20 cellular contexts compared by ENCODE assay signal in the genomic region with DNA sequence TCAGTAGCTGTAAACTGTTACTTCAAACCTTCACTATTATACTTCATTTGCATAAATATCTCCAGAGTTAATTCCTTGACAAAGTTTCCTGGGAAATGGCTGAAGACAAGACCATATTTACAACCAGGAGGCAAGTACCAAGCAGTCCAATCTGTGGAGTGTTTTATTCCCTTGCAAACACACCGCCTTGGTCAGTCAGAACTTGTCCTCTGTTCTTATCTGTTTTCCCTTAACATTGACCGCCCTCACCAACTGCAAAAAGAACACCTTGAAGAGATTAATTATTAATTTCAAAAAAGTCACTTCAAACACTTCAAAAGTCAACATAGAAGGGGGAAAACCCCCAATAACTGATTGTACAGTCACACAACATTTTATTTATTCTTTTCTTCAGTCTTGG.
DNase-seq lines count a peak whose midpoint lies in the region; ATAC-seq, FAIRE-seq and TF ChIP-seq lines count a peak whose summit lies in the region.
"Had no signal": no experiment of that assay in that cellular context is flagged by ENCODE, and none has a peak within 500 bp of the region (broad histone marks: within the 10 kb centered on the region; RNA-seq: fewer than 3 reads in every experiment).

No MANE protein-coding gene starts in this region.

- no peak for FAIRE-seq in RCC 7860 (lab: Jason Lieb, UNC)
- FAIRE-seq: A549, GM12878, H1, HTR-8/SVneo had no signal

- TF ChIP-seq CTCF in colonic mucosa (IDR thresholded peaks at IDR 0.05) (no peak), left lung (IDR thresholded peaks at IDR 0.05) (no peak), neural crest cell (conservative IDR thresholded peaks at IDR 0.05) (no peak), transverse colon (IDR thresholded peaks at IDR 0.05) (no peak)

- H3K9ac ChIP-seq in colonic mucosa (ENCODE audit: low read depth in 2 of 2, low read length in 2 of 2) = no peak overlapping the region

- H3K27ac Mint-ChIP-seq in neural crest cell (ENCODE audit: unreplicated experiment) = peak overlapping the region; percentile 22
- H3K27ac Mint-ChIP-seq: CD4-positive, alpha-beta T cell had no signal

- intact Hi-C loops in colonic mucosa (cut with DNase I) = no loop called here
- intact Hi-C loops in left lung (cut with DNase I) = no loop called here
- intact Hi-C loops in transverse colon (cut with DNase I; ENCODE audit: low total_unique reads) = no loop called here

- H3K36me3 ChIP-seq in colonic mucosa = no peaks in the 10 kb centered on the region
- no peaks in the 10 kb centered on the region for H3K36me3 ChIP-seq in left lung
- no peaks in the 10 kb centered on the region for H3K36me3 ChIP-seq in transverse colon

- DNase-seq in colonic mucosa (peak; percentile 45), left lung (no peak), neural crest cell (ENCODE audit: low read depth, low spot score) (no peak), transverse colon (peak; percentile 16), SKM-1 (lab: John Stamatoyannopoulos, UW; ENCODE audit: unreplicated experiment) (no peak), hippocampal formation (lab: John Stamatoyannopoulos, UW) (no peak), RCC 7860 (ENCODE audit: low spot score) (no peak)
- DNase-seq in activated effector memory CD4-positive, alpha-beta T cell treated with anti-CD3 and anti-CD28 coated beads, Interleukin-2, amount 50 U/mL, for 16 hours = no peak
- DNase-seq: AML-193; CD4-positive, alpha-beta T cell; DMS153; DND-41; EL; H9 had no signal

- TF ChIP-seq EP300 in transverse colon (IDR thresholded peaks at IDR 0.05; ENCODE audit: low read depth) = no peak

- H3K9me3 ChIP-seq in colonic mucosa (no peaks in the 10 kb centered on the region), left lung (no peaks in the 10 kb centered on the region), transverse colon (no peaks in the 10 kb centered on the region)
- H3K9me3 ChIP-seq: A549, Caco-2 had no signal

- no peaks in the 10 kb centered on the region for H3K27me3 Mint-ChIP-seq in neural crest cell (ENCODE audit: low read depth)

- H3K4me3 Mint-ChIP-seq in neural crest cell = no peak overlapping the region
- H3K4me3 Mint-ChIP-seq: CD4-positive, alpha-beta T cell; H9 had no signal

- H3K27me3 ChIP-seq in colonic mucosa = no peaks in the 10 kb centered on the region
- no peaks in the 10 kb centered on the region for H3K27me3 ChIP-seq in left lung
- no peaks in the 10 kb centered on the region for H3K27me3 ChIP-seq in transverse colon

- H3K4me1 ChIP-seq in colonic mucosa (no peaks in the 10 kb centered on the region), left lung (no peaks in the 10 kb centered on the region), transverse colon (peaks cover 0 to 22% (median 4%) of the 10 kb centered on the region in 4 donors)
- H3K4me1 ChIP-seq: A549, Caco-2 had no signal

- in situ Hi-C loops in transverse colon (cut with MboI; ENCODE audit: low pct_ligation_motif_present in 1 of 4, low pct_unique_long_range_greater_than_20kb in 1 of 4, low sequenced_read_pairs in 3 of 4) = no loop called here

- no peak overlapping the region for H3K4me3 ChIP-seq in colonic mucosa
- no peak overlapping the region for H3K4me3 ChIP-seq in left lung
- no peak overlapping the region for H3K4me3 ChIP-seq in transverse colon
- H3K4me3 ChIP-seq: A549, GM12878 had no signal

- TF ChIP-seq POLR2A in transverse colon (IDR thresholded peaks at IDR 0.05) = no peak

- H3K27ac ChIP-seq in colonic mucosa (peak overlapping the region; percentile 25), left lung (no peak overlapping the region), transverse colon (peak overlapping the region in 3 of 4 donors; percentile 41 to 54 (median 52))
- H3K27ac ChIP-seq: A549, C4-2B had no signal

- peaks cover 49% of the 10 kb centered on the region for H3K4me1 Mint-ChIP-seq in neural crest cell

- 53 to 63% methylated on average over 2 of the region's 2 CpGs for WGBS in transverse colon (ENCODE audit: low coverage in 1 of 2), 2 donors

- peak; percentile 83 for ATAC-seq in left lung
- ATAC-seq: A549, GM12878 had no signal

- peaks cover 8% of the 10 kb centered on the region for H3K36me3 Mint-ChIP-seq in neural crest cell (ENCODE audit: low read depth)

- peaks cover 6% of the 10 kb centered on the region for H3K9me3 Mint-ChIP-seq in neural crest cell
- H3K9me3 Mint-ChIP-seq: CD4-positive, alpha-beta T cell had no signal

Comparison
In these comparisons a context has a peak if more than half of its experiments do, and no peak if none do; other contexts are left out.
1. DNase-seq: peak in colonic mucosa (single experiment) and transverse colon (single experiment); none in left lung (0 of 2), neural crest cell (single experiment), SKM-1 (single experiment), activated effector memory CD4-positive, alpha-beta T cell treated with anti-CD3 and anti-CD28 coated beads, Interleukin-2, amount 50 U/mL, for 16 hours (single experiment), hippocampal formation (0 of 2) and RCC 7860 (single experiment).
2. H3K27ac ChIP-seq: peak in colonic mucosa (single experiment) and transverse colon (3 of 4); none in left lung (0 of 2).